9 cellular contexts compared by ENCODE assay signal in genomic region chr2:10844083-10844482, GRCh38. TPM values are rescaled to one million over a fixed set of nuclear protein-coding genes. Genes with fewer than 3 reads are reported as not detected.
DNase-seq lines count a peak whose midpoint lies in the region; ATAC-seq and TF ChIP-seq lines count a peak whose summit lies in the region.
"Had no signal": no experiment of that assay in that cellular context is flagged by ENCODE, and none has a peak within 500 bp of the region (broad histone marks: within the 10 kb centered on the region; RNA-seq: fewer than 3 reads in every experiment).

No MANE protein-coding gene starts in this region.

- H3K9me3 Mint-ChIP-seq in activated T-cell treated with anti-CD3 and anti-CD28 coated beads, Interleukin-2, amount 50 U/mL, for 72 hours, result peaks cover 6 to 12% of the 10 kb centered on the region in 2 donors
- H3K9me3 Mint-ChIP-seq in CD14-positive monocyte, result peaks cover 12 to 30% (median 19%) of the 10 kb centered on the region in 7 donors
- peaks cover 24% of the 10 kb centered on the region for H3K9me3 Mint-ChIP-seq in stimulated activated memory B cell treated with anti-CD40 and anti-IgM and Interleukin-4, amounts not matched to agents 10 μg/mL and 1 μg/mL and 100 μg/mL, for 72 hours

- no peak overlapping the region for H3K9ac ChIP-seq in HCT116 (ENCODE audit: low read length)

- H3K4me3 Mint-ChIP-seq in activated T-cell treated with anti-CD3 and anti-CD28 coated beads, Interleukin-2, amount 50 U/mL, for 72 hours, result no peak overlapping the region
- H3K4me3 Mint-ChIP-seq in CD14-positive monocyte, result no peak overlapping the region
- H3K4me3 Mint-ChIP-seq in stimulated activated memory B cell treated with anti-CD40 and anti-IgM and Interleukin-4, amounts not matched to agents 10 μg/mL and 1 μg/mL and 100 μg/mL, for 72 hours, result no peak overlapping the region

- no peaks in the 10 kb centered on the region for H3K4me1 Mint-ChIP-seq in activated T-cell treated with anti-CD3 and anti-CD28 coated beads, Interleukin-2, amount 50 U/mL, for 72 hours (ENCODE audit: low read depth)
- no peaks in the 10 kb centered on the region for H3K4me1 Mint-ChIP-seq in CD14-positive monocyte
- H3K4me1 Mint-ChIP-seq in stimulated activated memory B cell treated with anti-CD40 and anti-IgM and Interleukin-4, amounts not matched to agents 10 μg/mL and 1 μg/mL and 100 μg/mL, for 72 hours, result no peaks in the 10 kb centered on the region

- no peak overlapping the region for H2AFZ ChIP-seq in HCT116 (ENCODE audit: low read depth, low read length, poor library complexity, severe bottlenecking)

- no peak overlapping the region for H3K4me2 ChIP-seq in HCT116 (ENCODE audit: low read length)

- TF ChIP-seq CTCF in HCT116 (IDR thresholded peaks at IDR 0.05 in 2 of 3, conservative IDR thresholded peaks at IDR 0.05 in 1 of 3; ENCODE audit: borderline replicate concordance in 1 of 3, insufficient read depth in 1 of 3, low read depth in 2 of 3, low read length in 2 of 3), result no peak
- no peak for TF ChIP-seq CTCF in CD14-positive monocyte (IDR thresholded peaks at IDR 0.05)

- H3K27ac Mint-ChIP-seq in activated T-cell treated with anti-CD3 and anti-CD28 coated beads, Interleukin-2, amount 50 U/mL, for 72 hours, result no peak overlapping the region
- no peak overlapping the region for H3K27ac Mint-ChIP-seq in CD14-positive monocyte
- no peak overlapping the region for H3K27ac Mint-ChIP-seq in stimulated activated memory B cell treated with anti-CD40 and anti-IgM and Interleukin-4, amounts not matched to agents 10 μg/mL and 1 μg/mL and 100 μg/mL, for 72 hours

- no TSS peak for BruUV-seq in HCT116 (replicated peaks; lab: Mats Ljungman, UMichigan)

- H4K20me1 ChIP-seq in HCT116 (ENCODE audit: insufficient read depth), result no peaks in the 10 kb centered on the region

- POLR2A ChIA-PET in HCT116 (lab: Charles Lee), result no interaction called here

- CTCF ChIA-PET in HCT116 (lab: Charles Lee), result interaction anchor here (1.0 kb wide), 1 partner anchor 9 kb away, joined by 3 read pairs; no protein-coding TSS in a partner anchor

- H3K79me2 ChIP-seq in HCT116 (ENCODE audit: insufficient read depth, low read length), result no peaks in the 10 kb centered on the region

- H3K27ac ChIP-seq in HCT116 (ENCODE audit: low read depth, low read length), result no peak overlapping the region

- ATAC-seq in HCT116 (peak; percentile 52; the same call in 1 of the 2 replicates), HG02852 (IDR thresholded peaks at IDR 0.05; ENCODE audit: unreplicated experiment) (no peak)
- ATAC-seq in activated T-cell treated with anti-CD3 and anti-CD28 coated beads, Interleukin-2, amount 50 U/mL, for 72 hours (replicated peaks in 1 of 2), result no peak
- ATAC-seq in stimulated activated memory B cell treated with anti-CD40 and anti-IgM and Interleukin-4, amounts not matched to agents 10 μg/mL and 1 μg/mL and 100 μg/mL, for 72 hours, result no peak

- H3K9me3 ChIP-seq in HCT116 (ENCODE audit: control insufficient read depth in 1 of 2, insufficient read depth in 1 of 2, low read depth in 1 of 2, low read length in 2 of 2), result peaks cover 12 to 25% of the 10 kb centered on the region in 2 experiments; a peak in 2 of 4 replicates

- TF ChIP-seq POLR2A in HCT116 (IDR thresholded peaks at IDR 0.05; ENCODE audit: borderline replicate concordance, extremely low read depth, insufficient read depth, insufficient read length), result no peak

- no peak for TF ChIP-seq RAD21 in HCT116 (IDR thresholded peaks at IDR 0.05; ENCODE audit: low read depth)

- no peaks in the 10 kb centered on the region for H3K9me2 ChIP-seq in HCT116 (ENCODE audit: insufficient read depth)

- no peaks in the 10 kb centered on the region for H3K4me1 ChIP-seq in HCT116 (ENCODE audit: control insufficient read depth in 1 of 2, insufficient read depth in 2 of 2, low read length in 2 of 2)

- RAD21 ChIA-PET in HCT116 (lab: Charles Lee; ENCODE audit: low non-redundant PET in 1 of 2, low total read pairs in 2 of 2, uncharacterized antibody in 2 of 2, unreplicated experiment in 2 of 2), result no interaction called here

- H3K27me3 Mint-ChIP-seq in activated T-cell treated with anti-CD3 and anti-CD28 coated beads, Interleukin-2, amount 50 U/mL, for 72 hours (ENCODE audit: low read depth), result peaks cover 15% of the 10 kb centered on the region
- peaks cover 16 to 22% (median 16%) of the 10 kb centered on the region in 3 donors for H3K27me3 Mint-ChIP-seq in CD14-positive monocyte (ENCODE audit: low read depth in 3 of 3)
- H3K27me3 Mint-ChIP-seq in stimulated activated memory B cell treated with anti-CD40 and anti-IgM and Interleukin-4, amounts not matched to agents 10 μg/mL and 1 μg/mL and 100 μg/mL, for 72 hours, result peaks cover 47% of the 10 kb centered on the region

- no peak overlapping the region for H3K4me3 ChIP-seq in HCT116 (replicated peaks in 1 of 2; ENCODE audit: low read depth in 1 of 2, low read length in 2 of 2)

- no peaks in the 10 kb centered on the region for H3K36me3 ChIP-seq in HCT116 (ENCODE audit: control insufficient read depth in 1 of 2, insufficient read depth in 2 of 2, low read length in 2 of 2)

- peaks cover 10 to 15% of the 10 kb centered on the region in 2 donors for H3K36me3 Mint-ChIP-seq in activated T-cell treated with anti-CD3 and anti-CD28 coated beads, Interleukin-2, amount 50 U/mL, for 72 hours (ENCODE audit: insufficient read depth in 2 of 2)
- peaks cover 0 to 3% of the 10 kb centered on the region in 2 donors for H3K36me3 Mint-ChIP-seq in CD14-positive monocyte
- peaks cover 18% of the 10 kb centered on the region for H3K36me3 Mint-ChIP-seq in stimulated activated memory B cell treated with anti-CD40 and anti-IgM and Interleukin-4, amounts not matched to agents 10 μg/mL and 1 μg/mL and 100 μg/mL, for 72 hours

- no peaks in the 10 kb centered on the region for H3K27me3 ChIP-seq in HCT116 (ENCODE audit: insufficient read depth, low read length)

- intact Hi-C loops in HCT116 (cut with micrococcal nuclease), result no loop called here
- intact Hi-C loops in cardiac septum (cut with DNase I), result loop anchor here (2.0 kb wide), 1 partner anchor 31 kb away; no protein-coding TSS in a partner anchor
- intact Hi-C loops in CD14-positive monocyte (cut with micrococcal nuclease), result no loop called here

- DNase-seq in HCT116 (ENCODE audit: low read depth, low spot score) (no peak), T1000 (lab: John Stamatoyannopoulos, UW) (peak; percentile 84), cardiac septum (ENCODE audit: low spot score) (peak; percentile 90), renal cortical epithelial cell (ENCODE audit: low read depth) (peak; percentile 86), CD14-positive monocyte (ENCODE audit: low spot score) (no peak)
- DNase-seq in activated T-cell treated with anti-CD3 and anti-CD28 coated beads, Interleukin-2, amount 50 U/mL, for 72 hours, result no peak
- DNase-seq: NCI-H2171 treated with DMSO at 0.1 percent for 48 hours had no signal

TF ChIP-seq in HCT116, 20 proteins besides CTCF, POLR2A, EP300 and RAD21 (continues in another document):
- TF ChIP-seq ZNF274 (IDR thresholded peaks at IDR 0.05; ENCODE audit: low read depth, low read length), result no peak
- no peak for TF ChIP-seq ZFX (IDR thresholded peaks at IDR 0.05)
- TF ChIP-seq POLR2AphosphoS5 (IDR thresholded peaks at IDR 0.05; ENCODE audit: low read depth, low read length), result no peak
- no peak for TF ChIP-seq REST (IDR thresholded peaks at IDR 0.05; ENCODE audit: low read depth)
- no peak for TF ChIP-seq ZBTB33 (IDR thresholded peaks at IDR 0.05; ENCODE audit: extremely low read depth, insufficient replicate concordance, low read length)
- no peak for TF ChIP-seq EZH2 (IDR thresholded peaks at IDR 0.05)
- no peak for TF ChIP-seq EGR1 (IDR thresholded peaks at IDR 0.05; ENCODE audit: low read depth)

RNA-seq across cellular contexts. Expression of gene PDIA6, which starts 31.5 kb away (rescaled TPM):
- 149 TPM for total RNA-seq in HCT116 (2021; ENCODE audit: unreplicated experiment)
- 122 and 137 TPM in 2 replicates for polyA plus RNA-seq in HCT116 (2012)
- total RNA-seq in cardiac septum, result 130 TPM
- 555 and 641 TPM in 2 replicates for total RNA-seq in renal cortical epithelial cell
- total RNA-seq in activated T-cell treated with anti-CD3 and anti-CD28 coated beads, Interleukin-2, amount 50 U/mL, for 72 hours, result 100 to 1,000 TPM in 1 of 2 donors, 10 to 100 TPM in 1; 79.3 to 131 TPM
- 100 to 1,000 TPM; 166 to 187 TPM for polyA plus RNA-seq in CD14-positive monocyte

Comparison
In these comparisons a context has a peak if more than half of its experiments do, and no peak if none do; other contexts are left out.
1. DNase-seq: peak in T1000 (single experiment), cardiac septum (single experiment) and renal cortical epithelial cell (single experiment); none in HCT116 (single experiment), activated T-cell treated with anti-CD3 and anti-CD28 coated beads, Interleukin-2, amount 50 U/mL, for 72 hours (0 of 2) and CD14-positive monocyte (single experiment).